In the genomic region with DNA sequence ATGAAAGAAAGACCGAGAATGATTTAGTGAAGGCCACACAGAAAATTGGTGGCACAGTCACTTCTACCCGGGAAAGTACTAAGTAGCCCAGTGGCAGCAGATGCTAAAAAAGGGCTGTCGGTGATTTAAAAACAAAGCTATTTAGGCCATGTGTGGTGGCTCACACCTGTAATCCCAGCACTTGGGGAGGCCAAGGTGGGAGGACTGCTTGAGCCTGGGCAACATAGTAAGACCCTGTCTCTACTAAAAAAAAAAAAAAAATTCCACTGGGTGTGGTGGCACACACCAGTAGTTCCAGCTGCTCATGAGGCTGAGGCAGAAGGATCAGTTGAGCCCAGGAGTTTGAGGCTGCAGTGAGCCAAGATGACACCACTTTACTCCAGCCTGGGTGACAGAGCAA, we compare ENCODE assay signal across 10 cellular contexts.
"Had no signal": no experiment of that assay in that cellular context is flagged by ENCODE, and none has a peak within 500 bp of the region (broad histone marks: within the 10 kb centered on the region; RNA-seq: fewer than 3 reads in every experiment).

No MANE protein-coding gene starts in this region.

- H3K9me3 Mint-ChIP-seq: activated naive CD4-positive, alpha-beta T cell treated with anti-CD3 and anti-CD28 coated beads, Interleukin-2, amount 50 U/mL, for 24 hours; stimulated activated effector memory CD8-positive, alpha-beta T cell treated with anti-CD3 and anti-CD28 coated beads, Interleukin-12 subunit alpha, Interleukin-12 subunit beta, amount 100 ng/mL, for 72 hours had no signal

- ATAC-seq: gastrocnemius medialis; stimulated activated effector memory CD8-positive, alpha-beta T cell treated with anti-CD3 and anti-CD28 coated beads, Interleukin-12 subunit alpha, Interleukin-12 subunit beta, amount 100 ng/mL, for 72 hours had no signal

- H3K27ac Mint-ChIP-seq: activated naive CD4-positive, alpha-beta T cell treated with anti-CD3 and anti-CD28 coated beads, Interleukin-2, amount 50 U/mL, for 24 hours; stimulated activated effector memory CD8-positive, alpha-beta T cell treated with anti-CD3 and anti-CD28 coated beads, Interleukin-12 subunit alpha, Interleukin-12 subunit beta, amount 100 ng/mL, for 72 hours had no signal

- H3K4me3 ChIP-seq: gastrocnemius medialis, hepatocyte had no signal

- H3K36me3 Mint-ChIP-seq: activated naive CD4-positive, alpha-beta T cell treated with anti-CD3 and anti-CD28 coated beads, Interleukin-2, amount 50 U/mL, for 24 hours; stimulated activated effector memory CD8-positive, alpha-beta T cell treated with anti-CD3 and anti-CD28 coated beads, Interleukin-12 subunit alpha, Interleukin-12 subunit beta, amount 100 ng/mL, for 72 hours had no signal

- H3K27me3 ChIP-seq: gastrocnemius medialis, hepatocyte had no signal

- H3K4me3 Mint-ChIP-seq: activated naive CD4-positive, alpha-beta T cell treated with anti-CD3 and anti-CD28 coated beads, Interleukin-2, amount 50 U/mL, for 24 hours; stimulated activated effector memory CD8-positive, alpha-beta T cell treated with anti-CD3 and anti-CD28 coated beads, Interleukin-12 subunit alpha, Interleukin-12 subunit beta, amount 100 ng/mL, for 72 hours had no signal

- DNase-seq: amniotic stem cell, gastrocnemius medialis, kidney, mesendoderm, small intestine, T-helper 2 cell had no signal

- H3K9me3 ChIP-seq: gastrocnemius medialis had no signal

- H3K27ac ChIP-seq: hepatocyte, parathyroid adenoma had no signal

- H3K27me3 Mint-ChIP-seq: activated naive CD4-positive, alpha-beta T cell treated with anti-CD3 and anti-CD28 coated beads, Interleukin-2, amount 50 U/mL, for 24 hours had no signal

- H3K36me3 ChIP-seq: gastrocnemius medialis had no signal

- H3K4me1 ChIP-seq: parathyroid adenoma had no signal

- H3K4me1 Mint-ChIP-seq: activated naive CD4-positive, alpha-beta T cell treated with anti-CD3 and anti-CD28 coated beads, Interleukin-2, amount 50 U/mL, for 24 hours had no signal
